13 cellular contexts compared by ENCODE assay signal in the genomic region with DNA sequence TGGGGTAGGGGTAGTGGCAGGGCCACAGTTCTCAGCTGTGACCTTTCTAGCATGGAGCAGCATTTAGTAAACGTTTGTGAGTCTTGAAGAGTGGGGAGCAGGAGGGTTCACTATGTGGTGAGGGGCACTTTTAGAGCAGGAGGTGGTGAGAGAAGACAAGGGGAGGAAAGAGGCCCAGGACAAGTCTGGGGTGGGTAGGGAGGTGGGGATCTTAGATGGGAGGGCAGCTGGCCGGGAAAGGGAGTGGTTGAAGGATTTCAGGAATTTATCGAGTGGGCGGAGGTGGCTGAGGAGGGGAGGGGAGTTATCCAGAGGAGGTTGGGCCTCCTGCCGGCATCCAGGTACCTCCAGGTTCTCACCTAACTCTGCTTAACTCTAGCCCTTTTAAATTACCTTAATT. TPM values are rescaled to one million over a fixed set of nuclear protein-coding genes. Genes with fewer than 3 reads are reported as not detected.
A peak's percentile ranks its signal among the peaks of the same experiment; 100 is the strongest.
DNase-seq lines count a peak whose midpoint lies in the region; ATAC-seq and TF ChIP-seq lines count a peak whose summit lies in the region.
"Had no signal": no experiment of that assay in that cellular context is flagged by ENCODE, and none has a peak within 500 bp of the region (broad histone marks: within the 10 kb centered on the region; RNA-seq: fewer than 3 reads in every experiment).

No MANE protein-coding gene starts in this region.

- H3K9me3 ChIP-seq in AG04450 (ENCODE audit: control insufficient read depth, insufficient read depth, low read length) = no peaks in the 10 kb centered on the region; the same call in 1 of the 2 replicates
- no peaks in the 10 kb centered on the region for H3K9me3 ChIP-seq in breast epithelium
- H3K9me3 ChIP-seq in mesodermal cell (ENCODE audit: control insufficient read depth, low read length) = no peaks in the 10 kb centered on the region
- no peaks in the 10 kb centered on the region for H3K9me3 ChIP-seq in testis
- H3K9me3 ChIP-seq: uterus had no signal

- peaks cover 50% of the 10 kb centered on the region for H3K4me1 ChIP-seq in GM23338 (ENCODE audit: insufficient read depth)
- peaks cover 5 to 17% of the 10 kb centered on the region in 2 donors for H3K4me1 ChIP-seq in breast epithelium
- H3K4me1 ChIP-seq in mesodermal cell (ENCODE audit: control insufficient read depth, insufficient read depth, low read length, poor library complexity, severe bottlenecking) = peaks cover 45% of the 10 kb centered on the region
- peaks cover 44% of the 10 kb centered on the region for H3K4me1 ChIP-seq in testis

- H3K4me3 ChIP-seq in AG04450 (ENCODE audit: low read depth, low read length) (peak overlapping the region; percentile 84), GM23338 (peak overlapping the region; percentile 93), breast epithelium (peak overlapping the region in 2 of 3 donors; percentile 94 to 96), mesodermal cell (ENCODE audit: extremely low read depth, insufficient read depth, low read length, poor library complexity, severe bottlenecking) (peak overlapping the region; percentile 19), testis (no peak overlapping the region)
- H3K4me3 ChIP-seq: uterus had no signal

- 10 to 19% methylated on average over 1 to 2 of the region's 5 CpGs for WGBS in mesodermal cell (ENCODE audit: insufficient coverage in 2 of 2), 2 experiments
- WGBS in testis, 2 donors = 38 to 52% methylated on average over 5 of the region's 5 CpGs

- POLR2A ChIA-PET in AG04450 (lab: Yijun Ruan, JAX) = interaction anchor here (1.2 kb wide), 1 partner anchor 309 kb away, joined by 3 read pairs; no protein-coding TSS in a partner anchor

- H3K4me2 ChIP-seq in GM23338 = peak overlapping the region; percentile 88

- no peaks in the 10 kb centered on the region for H3K9me2 ChIP-seq in GM23338 (ENCODE audit: insufficient read depth)

- CTCF ChIA-PET in AG04450 (lab: Charles Lee) = no interaction called here

- H3K36me3 Mint-ChIP-seq in GM23338 (ENCODE audit: low read depth) = no peaks in the 10 kb centered on the region

- peaks cover 12% of the 10 kb centered on the region; the same call in 1 of the 2 replicates for H3F3A ChIP-seq in GM23338 (replicated peaks; ENCODE audit: low read depth)

- peak overlapping the region; percentile 82 for H3K4me3 Mint-ChIP-seq in GM23338

- no peak for TF ChIP-seq CTCF in AG04450 (IDR thresholded peaks at IDR 0.05; ENCODE audit: low read depth, low read length)
- TF ChIP-seq CTCF in GM23338 (conservative IDR thresholded peaks at IDR 0.05; ENCODE audit: low read depth in 2 of 2) = no peak
- TF ChIP-seq CTCF in breast epithelium (IDR thresholded peaks at IDR 0.05) = no peak
- TF ChIP-seq CTCF in testis (IDR thresholded peaks at IDR 0.05) = no peak

- intact Hi-C loops in breast epithelium (cut with DNase I; ENCODE audit: low total_unique reads) (no loop called here), testis (cut with DNase I; ENCODE audit: low total_unique reads) (no loop called here)

- peaks cover 8% of the 10 kb centered on the region; the same call in 1 of the 2 replicates for H4K20me1 ChIP-seq in GM23338 (replicated peaks; ENCODE audit: insufficient read depth)

- H3K36me3 ChIP-seq in GM23338 (ENCODE audit: insufficient read depth) (no peaks in the 10 kb centered on the region), breast epithelium (no peaks in the 10 kb centered on the region), mesodermal cell (ENCODE audit: control insufficient read depth, insufficient read depth, low read length) (no peaks in the 10 kb centered on the region), testis (ENCODE audit: low read depth, missing control alignments) (no peaks in the 10 kb centered on the region)
- H3K36me3 ChIP-seq: uterus had no signal

- H3K79me2 ChIP-seq in GM23338 (replicated peaks; ENCODE audit: insufficient read depth) = peaks cover 55% of the 10 kb centered on the region

- H3K27ac ChIP-seq in AG04450 (ENCODE audit: low read depth, low read length) (no peak overlapping the region), GM23338 (ENCODE audit: low read depth) (peak overlapping the region; percentile 23; the same call in 1 of the 2 replicates), breast epithelium (peak overlapping the region; percentile 37 to 65), mesodermal cell (ENCODE audit: low read depth, low read length, severe bottlenecking) (no peak overlapping the region), testis (no peak overlapping the region)
- H3K27ac ChIP-seq: foreskin keratinocyte, uterus had no signal

- 0 out of 2 replicates have a peak overlapping the region, but pooled peaks have one; percentile 18 for H3K27ac Mint-ChIP-seq in GM23338

- TF ChIP-seq POLR2A in breast epithelium (IDR thresholded peaks at IDR 0.05) = no peak
- TF ChIP-seq POLR2A in testis (IDR thresholded peaks at IDR 0.05) = no peak

- H3K9me3 Mint-ChIP-seq in GM23338 = no peaks in the 10 kb centered on the region
- H3K9me3 Mint-ChIP-seq: activated naive CD4-positive, alpha-beta T cell treated with anti-CD3 and anti-CD28 coated beads, Interleukin-2, amount 50 U/mL, for 72 hours had no signal

- no peaks in the 10 kb centered on the region for H3K27me3 ChIP-seq in AG04450 (ENCODE audit: control insufficient read depth, insufficient read depth, low read length)
- H3K27me3 ChIP-seq in GM23338 (ENCODE audit: insufficient read depth) = 0 out of 2 replicates have a peak, but pooled peaks cover 2% of the 10 kb centered on the region
- H3K27me3 ChIP-seq in breast epithelium = no peaks in the 10 kb centered on the region
- H3K27me3 ChIP-seq in testis = no peaks in the 10 kb centered on the region
- H3K27me3 ChIP-seq: foreskin keratinocyte, uterus had no signal

- peaks cover 63% of the 10 kb centered on the region for H3K4me1 Mint-ChIP-seq in GM23338

- ATAC-seq in GM23338 = peak; percentile 4
- ATAC-seq in GM18907 (IDR thresholded peaks at IDR 0.05; ENCODE audit: unreplicated experiment) = no peak
- no peak for ATAC-seq in GM21528 (IDR thresholded peaks at IDR 0.05; ENCODE audit: low FRiP score, unreplicated experiment)
- ATAC-seq: activated naive CD4-positive, alpha-beta T cell treated with anti-CD3 and anti-CD28 coated beads, Interleukin-2, amount 50 U/mL, for 72 hours; foreskin keratinocyte had no signal

- DNase-seq in AG04450 (ENCODE audit: low read depth, low spot score) (no peak), GM23338 (ENCODE audit: low spot score) (peak; percentile 83), breast epithelium (ENCODE audit: low spot score in 2 of 2) (peak in 1 of 2 donors; percentile 65), testis (no peak), COLO829 (ENCODE audit: low spot score) (no peak)
- DNase-seq: NCI-H2081, Right ventricle myocardium superior, uterus had no signal

- H3K27me3 Mint-ChIP-seq in GM23338 (ENCODE audit: insufficient read depth, low read depth, poor library complexity) = peaks cover 8% of the 10 kb centered on the region

- H2AFZ ChIP-seq in GM23338 = no peak overlapping the region

TF ChIP-seq in GM23338, 12 proteins besides CTCF, POLR2A, EP300 and RAD21 (continues in another document):
- TF ChIP-seq ZNF114 (CRISPR knock-in tag; IDR thresholded peaks at IDR 0.05) (no peak), STAT1 (IDR thresholded peaks at IDR 0.05; ENCODE audit: unreplicated experiment) (no peak), CREB1 (CRISPR knock-in tag; IDR thresholded peaks at IDR 0.05; ENCODE audit: low read depth) (no peak), ZNF331 (CRISPR knock-in tag; IDR thresholded peaks at IDR 0.05; ENCODE audit: low read depth) (no peak), EZH2 (IDR thresholded peaks at IDR 0.05; ENCODE audit: low read depth, unreplicated experiment) (no peak), EZH2phosphoT487 (IDR thresholded peaks at IDR 0.05; ENCODE audit: unreplicated experiment) (no peak)
- TF ChIP-seq, protein P1, sequence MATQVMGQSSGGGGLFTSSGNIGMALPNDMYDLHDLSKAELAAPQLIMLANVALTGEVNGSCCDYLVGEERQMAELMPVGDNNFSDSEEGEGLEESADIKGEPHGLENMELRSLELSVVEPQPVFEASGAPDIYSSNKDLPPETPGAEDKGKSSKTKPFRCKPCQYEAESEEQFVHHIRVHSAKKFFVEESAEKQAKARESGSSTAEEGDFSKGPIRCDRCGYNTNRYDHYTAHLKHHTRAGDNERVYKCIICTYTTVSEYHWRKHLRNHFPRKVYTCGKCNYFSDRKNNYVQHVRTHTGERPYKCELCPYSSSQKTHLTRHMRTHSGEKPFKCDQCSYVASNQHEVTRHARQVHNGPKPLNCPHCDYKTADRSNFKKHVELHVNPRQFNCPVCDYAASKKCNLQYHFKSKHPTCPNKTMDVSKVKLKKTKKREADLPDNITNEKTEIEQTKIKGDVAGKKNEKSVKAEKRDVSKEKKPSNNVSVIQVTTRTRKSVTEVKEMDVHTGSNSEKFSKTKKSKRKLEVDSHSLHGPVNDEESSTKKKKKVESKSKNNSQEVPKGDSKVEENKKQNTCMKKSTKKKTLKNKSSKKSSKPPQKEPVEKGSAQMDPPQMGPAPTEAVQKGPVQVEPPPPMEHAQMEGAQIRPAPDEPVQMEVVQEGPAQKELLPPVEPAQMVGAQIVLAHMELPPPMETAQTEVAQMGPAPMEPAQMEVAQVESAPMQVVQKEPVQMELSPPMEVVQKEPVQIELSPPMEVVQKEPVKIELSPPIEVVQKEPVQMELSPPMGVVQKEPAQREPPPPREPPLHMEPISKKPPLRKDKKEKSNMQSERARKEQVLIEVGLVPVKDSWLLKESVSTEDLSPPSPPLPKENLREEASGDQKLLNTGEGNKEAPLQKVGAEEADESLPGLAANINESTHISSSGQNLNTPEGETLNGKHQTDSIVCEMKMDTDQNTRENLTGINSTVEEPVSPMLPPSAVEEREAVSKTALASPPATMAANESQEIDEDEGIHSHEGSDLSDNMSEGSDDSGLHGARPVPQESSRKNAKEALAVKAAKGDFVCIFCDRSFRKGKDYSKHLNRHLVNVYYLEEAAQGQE (IDR thresholded peaks at IDR 0.05; ENCODE audit: unreplicated experiment) = no peak

RNA-seq across cellular contexts. Expression of a gene that starts 1.9 kb away (rescaled TPM):
- polyA plus RNA-seq in AG04450 (2011; rRNA removed) = 11.9 and 13.7 TPM in 2 replicates
- polyA minus RNA-seq in AG04450 (2011; rRNA and poly(A)+ RNA removed) = 43.9 and 49.8 TPM in 2 replicates
- total RNA-seq in GM23338 (2014; rRNA removed; shearing (Covaris generic)) = 17.3 and 24.1 TPM in 2 replicates
- 8.4 and 9.9 TPM in 2 replicates for polyA plus RNA-seq in GM23338 (2016; fragmentation: Nextera tagmentation; extraction: Ambion mirVana)
- 10 to 100 TPM; 20.0 to 35.3 (median 33.1) TPM for total RNA-seq in breast epithelium
- 18.3 TPM for polyA plus RNA-seq in mesodermal cell (2013, experiment 1 of 2)
- polyA plus RNA-seq in mesodermal cell (2013, experiment 2 of 2) = 17.3 TPM
- 100 to 1,000 TPM in 1 of 2 donors, 10 to 100 TPM in 1; 93.9 to 122 TPM for total RNA-seq in testis
- polyA plus RNA-seq in testis (ENCODE audit: insufficient read depth, low read depth, low replicate concordance) = 126 TPM

RNA-seq across cellular contexts. Expression of a gene that starts 4.0 kb away (rescaled TPM):
- polyA plus RNA-seq in AG04450 (2011; rRNA removed) = 37.3 and 49.3 TPM in 2 replicates
- 30.8 and 35.0 TPM in 2 replicates for polyA minus RNA-seq in AG04450 (2011; rRNA and poly(A)+ RNA removed)
- 56.5 and 58.2 TPM in 2 replicates for total RNA-seq in GM23338 (2014; rRNA removed; shearing (Covaris generic))
- 25.7 and 26.5 TPM in 2 replicates for polyA plus RNA-seq in GM23338 (2016; fragmentation: Nextera tagmentation; extraction: Ambion mirVana)
- 10 to 100 TPM; 50.3 to 88.5 (median 52.8) TPM for total RNA-seq in breast epithelium
- polyA plus RNA-seq in mesodermal cell (2013, experiment 1 of 2) = 36.9 TPM
- polyA plus RNA-seq in mesodermal cell (2013, experiment 2 of 2) = 34.8 TPM
- total RNA-seq in testis = 10 to 100 TPM; 39.0 to 57.4 TPM
- 30.0 TPM for polyA plus RNA-seq in testis (ENCODE audit: insufficient read depth, low read depth, low replicate concordance)

Comparison
In these comparisons a context has a peak if more than half of its experiments do, and no peak if none do; other contexts are left out.
1. H3K27ac ChIP-seq: peak in GM23338 (single experiment) and breast epithelium (2 of 2); none in AG04450 (single experiment), mesodermal cell (single experiment) and testis (0 of 2).
2. H3K4me3 ChIP-seq: peak in AG04450 (single experiment), GM23338 (single experiment), breast epithelium (2 of 3) and mesodermal cell (single experiment); none in testis (0 of 2).